8 cellular contexts compared by ENCODE assay signal in genomic region chr1:32351077-32351858, GRCh38. TPM values are rescaled to one million over a fixed set of nuclear protein-coding genes. Genes with fewer than 3 reads are reported as not detected.
DNase-seq lines count a peak whose midpoint lies in the region; ATAC-seq and TF ChIP-seq lines count a peak whose summit lies in the region.

No MANE protein-coding gene starts in this region.

- DNase-seq in NCI-H1417 (lab: John Stamatoyannopoulos, UW) (peak; percentile 95 to 98 (median 97)), SW 1271 (lab: John Stamatoyannopoulos, UW) (peak; percentile 67 to 81), adipocyte (ENCODE audit: low read depth) (peak; percentile 97), left cardiac atrium (peak; percentile 95), posterior vena cava (ENCODE audit: low spot score) (peak; percentile 98), upper lobe of left lung (peak; percentile 96 to 98)

- no peaks in the 10 kb centered on the region for H3K27me3 ChIP-seq in adipocyte (replicated peaks; ENCODE audit: control insufficient read depth, insufficient read depth, low read length)
- no peaks in the 10 kb centered on the region for H3K27me3 ChIP-seq in upper lobe of left lung

- peak overlapping the region; percentile 89 for H3K9ac ChIP-seq in adipocyte (ENCODE audit: low read length)

- 7 to 8% methylated on average over 17 to 36 of the region's 75 CpGs for WGBS in upper lobe of left lung, 2 donors

- intact Hi-C loops in left cardiac atrium (cut with DNase I) (no loop called here), posterior vena cava (cut with DNase I) (no loop called here)

- no peaks in the 10 kb centered on the region for H3K9me3 ChIP-seq in adipocyte (ENCODE audit: control insufficient read depth, low read length)
- no peaks in the 10 kb centered on the region for H3K9me3 ChIP-seq in upper lobe of left lung

- ATAC-seq in HG02678 (IDR thresholded peaks at IDR 0.05; ENCODE audit: unreplicated experiment), result peak; percentile 88
- peak; percentile 94 to 95 for ATAC-seq in left cardiac atrium
- peak; percentile 96 for ATAC-seq in upper lobe of left lung (ENCODE audit: low FRiP score in 2 of 2)

- H3K4me1 ChIP-seq in adipocyte (ENCODE audit: control insufficient read depth, insufficient read depth, low read length) (peaks cover 27% of the 10 kb centered on the region), upper lobe of left lung (peaks cover 43 to 63% (median 53%) of the 10 kb centered on the region in 4 donors)

- TF ChIP-seq CTCF in GM12874 (IDR thresholded peaks at IDR 0.05; ENCODE audit: insufficient read depth, low read depth, low read length) (peak; percentile 62), upper lobe of left lung (IDR thresholded peaks at IDR 0.05) (peak in 5 of 6 experiments; percentile 59 to 85 (median 70))

- peak in 3 of 4 donors; percentile 74 to 92 (median 89) for TF ChIP-seq POLR2A in upper lobe of left lung (IDR thresholded peaks at IDR 0.05)

- H3K36me3 ChIP-seq in adipocyte (ENCODE audit: control insufficient read depth, insufficient read depth, low read length, severe bottlenecking) (no peaks in the 10 kb centered on the region), upper lobe of left lung (no peaks in the 10 kb centered on the region)

- H3K4me3 ChIP-seq in adipocyte (ENCODE audit: low read length), result peak overlapping the region; percentile 83
- H3K4me3 ChIP-seq in upper lobe of left lung, result peak overlapping the region; percentile 51 to 80 (median 65)

- no peak for TF ChIP-seq EP300 in upper lobe of left lung (IDR thresholded peaks at IDR 0.05)

- peak overlapping the region; percentile 86 to 96 (median 88) for H3K27ac ChIP-seq in upper lobe of left lung

RNA-seq across cellular contexts. Expression of gene FAM229A, which starts 11.0 kb away (rescaled TPM):
- total RNA-seq in left cardiac atrium (1 to 10 TPM; 1.8 to 2.6 TPM), posterior vena cava (1 to 10 TPM; 4.4 to 5.4 TPM), upper lobe of left lung (10 to 100 TPM in 3 of 6 donors, 1 to 10 TPM in 3; 4.3 to 43.0 (median 10.5) TPM)

RNA-seq across cellular contexts. Expression of gene TSSK3, which starts 11.1 kb away (rescaled TPM):
- total RNA-seq in left cardiac atrium (under 1 TPM; 0.44 to 0.79 TPM), posterior vena cava (1 to 10 TPM; 2.6 to 3.9 TPM), upper lobe of left lung (1 to 10 TPM in 4 of 6 donors, not detected in 2; 1.2 to 2.3 (median 1.8) TPM)

RNA-seq across cellular contexts. Expression of gene MARCKSL1, which starts 15.2 kb away (rescaled TPM):
- 10 to 100 TPM; 34.5 to 53.9 TPM for total RNA-seq in left cardiac atrium
- 10 to 100 TPM; 40.9 to 43.9 TPM for total RNA-seq in posterior vena cava
- 10 to 100 TPM in 2 of 6 donors, 1 to 10 TPM in 4; 1.0 to 56.9 (median 9.4) TPM for total RNA-seq in upper lobe of left lung

RNA-seq across cellular contexts. Expression of gene BSDC1, which starts 43.0 kb away (rescaled TPM):
- total RNA-seq in left cardiac atrium (10 to 100 TPM; 42.2 to 43.8 TPM), posterior vena cava (10 to 100 TPM; 37.2 to 42.5 TPM), upper lobe of left lung (100 to 1,000 TPM in 1 of 6 donors, 10 to 100 TPM in 5; 60.8 to 116 (median 68.9) TPM)

RNA-seq across cellular contexts. Expression of gene HDAC1, which starts 59.4 kb away (rescaled TPM):
- 10 to 100 TPM; 34.8 to 34.9 TPM for total RNA-seq in left cardiac atrium
- 10 to 100 TPM; 36.6 to 40.8 TPM for total RNA-seq in posterior vena cava
- total RNA-seq in upper lobe of left lung, result 10 to 100 TPM; 36.8 to 78.0 (median 48.8) TPM

Comparison
In these comparisons a context has a peak if more than half of its experiments do, and no peak if none do; other contexts are left out.
1. Peak in every context shown above with its lines: DNase-seq, ATAC-seq, H3K4me3 ChIP-seq and H3K27ac ChIP-seq.